8 cellular contexts compared by ENCODE assay signal in genomic region chr4:168832746-168833575, GRCh38.
DNase-seq lines count a peak whose midpoint lies in the region; ATAC-seq and TF ChIP-seq lines count a peak whose summit lies in the region.

No MANE protein-coding gene starts in this region.

- peak; percentile 25 for ATAC-seq in central memory CD8-positive, alpha-beta T cell (replicated peaks; ENCODE audit: extremely low read depth, poor library complexity, severe bottlenecking)
- ATAC-seq in GM21717 (IDR thresholded peaks at IDR 0.05; ENCODE audit: unreplicated experiment) (no peak), GM21529 (IDR thresholded peaks at IDR 0.05; ENCODE audit: unreplicated experiment) (no peak)

- no peaks in the 10 kb centered on the region for H3F3A ChIP-seq in MM.1S (ENCODE audit: insufficient read depth, low read length)

- H3K9me3 Mint-ChIP-seq in central memory CD8-positive, alpha-beta T cell: no peaks in the 10 kb centered on the region
- no peaks in the 10 kb centered on the region for H3K9me3 Mint-ChIP-seq in stimulated activated naive CD8-positive, alpha-beta T cell treated with anti-CD3 and anti-CD28 coated beads, Interleukin-15, Interleukin-2, amounts not matched to agents 100 ng/mL and 50 ng/mL, for 24 hours

- no peaks in the 10 kb centered on the region for H3K36me3 ChIP-seq in MM.1S (replicated peaks; ENCODE audit: insufficient read depth, low read length)

- H2AFZ ChIP-seq in MM.1S (ENCODE audit: low read length): peak overlapping the region; percentile 68

- H3K9ac ChIP-seq in MM.1S (ENCODE audit: low read length): peak overlapping the region; percentile 84

- H3K4me3 ChIP-seq in MM.1S (ENCODE audit: low read length): peak overlapping the region; percentile 95

- no peaks in the 10 kb centered on the region for H3K4me1 ChIP-seq in MM.1S (ENCODE audit: low read length)

- H3K27me3 ChIP-seq in MM.1S (replicated peaks; ENCODE audit: insufficient read depth, low read length) (no peaks in the 10 kb centered on the region), layer of hippocampus (ENCODE audit: control insufficient read depth, insufficient read depth, low read length) (peaks cover 10% of the 10 kb centered on the region)

- no peaks in the 10 kb centered on the region for H3K36me3 Mint-ChIP-seq in central memory CD8-positive, alpha-beta T cell (ENCODE audit: insufficient read depth)
- H3K36me3 Mint-ChIP-seq in stimulated activated naive CD8-positive, alpha-beta T cell treated with anti-CD3 and anti-CD28 coated beads, Interleukin-15, Interleukin-2, amounts not matched to agents 100 ng/mL and 50 ng/mL, for 24 hours (ENCODE audit: low read depth): no peaks in the 10 kb centered on the region

- no peaks in the 10 kb centered on the region for H3K9me2 ChIP-seq in MM.1S (replicated peaks; ENCODE audit: insufficient read depth, low read length)

- H3K27ac ChIP-seq in MM.1S (ENCODE audit: low read length) (no peak overlapping the region), layer of hippocampus (ENCODE audit: low read depth, low read length) (peak overlapping the region; percentile 83)

- DNase-seq in GM03348 (ENCODE audit: low spot score) (peak; percentile 58), MM.1S (no peak), GOT3 (lab: John Stamatoyannopoulos, UW) (no peak)
- DNase-seq in central memory CD8-positive, alpha-beta T cell (ENCODE audit: low spot score in 2 of 2): no peak

- H3K27me3 Mint-ChIP-seq in central memory CD8-positive, alpha-beta T cell: peaks cover 93% of the 10 kb centered on the region
- peaks cover 71% of the 10 kb centered on the region for H3K27me3 Mint-ChIP-seq in stimulated activated naive CD8-positive, alpha-beta T cell treated with anti-CD3 and anti-CD28 coated beads, Interleukin-15, Interleukin-2, amounts not matched to agents 100 ng/mL and 50 ng/mL, for 24 hours

- no peak for TF ChIP-seq CTCF in MM.1S (IDR thresholded peaks at IDR 0.05; ENCODE audit: low read length)

- no peaks in the 10 kb centered on the region for H3K9me3 ChIP-seq in MM.1S (replicated peaks; ENCODE audit: insufficient read depth, low read length)

- H3K4me1 Mint-ChIP-seq in central memory CD8-positive, alpha-beta T cell: peaks cover 13% of the 10 kb centered on the region
- H3K4me1 Mint-ChIP-seq in stimulated activated naive CD8-positive, alpha-beta T cell treated with anti-CD3 and anti-CD28 coated beads, Interleukin-15, Interleukin-2, amounts not matched to agents 100 ng/mL and 50 ng/mL, for 24 hours (ENCODE audit: low read depth): peaks cover 10% of the 10 kb centered on the region

- no peaks in the 10 kb centered on the region for H4K20me1 ChIP-seq in MM.1S (ENCODE audit: insufficient read depth, low read length)

- H3K4me3 Mint-ChIP-seq in central memory CD8-positive, alpha-beta T cell: peak overlapping the region; percentile 82
- H3K4me3 Mint-ChIP-seq in stimulated activated naive CD8-positive, alpha-beta T cell treated with anti-CD3 and anti-CD28 coated beads, Interleukin-15, Interleukin-2, amounts not matched to agents 100 ng/mL and 50 ng/mL, for 24 hours: peak overlapping the region; percentile 68

- peak overlapping the region; percentile 66 for H3K4me2 ChIP-seq in MM.1S (ENCODE audit: low read depth, low read length)

- no peak overlapping the region for H3K27ac Mint-ChIP-seq in central memory CD8-positive, alpha-beta T cell (ENCODE audit: low read depth)
- H3K27ac Mint-ChIP-seq in stimulated activated naive CD8-positive, alpha-beta T cell treated with anti-CD3 and anti-CD28 coated beads, Interleukin-15, Interleukin-2, amounts not matched to agents 100 ng/mL and 50 ng/mL, for 24 hours: no peak overlapping the region

- 0 out of 2 replicates have a peak, but pooled peaks cover 22% of the 10 kb centered on the region for H3K79me2 ChIP-seq in MM.1S (ENCODE audit: low read length)
